In the genomic region with DNA sequence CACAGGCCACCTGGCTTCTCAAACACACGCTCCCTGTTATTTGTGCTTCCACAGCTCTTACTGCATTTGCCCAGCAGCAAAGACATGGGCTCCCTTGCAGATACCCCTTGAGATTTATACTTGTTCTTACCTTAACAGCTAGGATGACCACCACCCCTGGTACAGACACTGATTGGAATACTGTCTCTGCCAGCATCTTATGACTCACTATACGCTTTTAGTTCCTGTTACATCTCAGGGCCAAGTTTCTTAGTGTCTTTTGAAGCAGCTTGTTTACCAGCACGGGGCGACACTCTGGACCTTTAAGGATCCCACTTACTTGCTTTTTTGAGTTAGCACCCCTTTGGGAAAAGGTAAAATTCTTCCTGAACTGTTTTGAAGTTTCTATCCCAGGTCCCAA, we compare ENCODE assay signal across 19 cellular contexts.
A peak's percentile ranks its signal among the peaks of the same experiment; 100 is the strongest.
DNase-seq lines count a peak whose midpoint lies in the region; ATAC-seq and TF ChIP-seq lines count a peak whose summit lies in the region.
"Had no signal": no experiment of that assay in that cellular context is flagged by ENCODE, and none has a peak within 500 bp of the region (broad histone marks: within the 10 kb centered on the region; RNA-seq: fewer than 3 reads in every experiment).

No MANE protein-coding gene starts in this region.

- peak overlapping the region; percentile 75 for H2AFZ ChIP-seq in OCI-LY3 (ENCODE audit: low read depth, low read length)
- H2AFZ ChIP-seq in PC-9: no peak overlapping the region

- TF ChIP-seq POLR2A in uterus (IDR thresholded peaks at IDR 0.05): no peak

- H3K9me2 ChIP-seq in PC-9 (ENCODE audit: insufficient read depth): no peaks in the 10 kb centered on the region

- no peak for TF ChIP-seq CTCF in OCI-LY3 (IDR thresholded peaks at IDR 0.05; ENCODE audit: low read depth, low read length)
- no peak for TF ChIP-seq CTCF in epithelial cell of esophagus (IDR thresholded peaks at IDR 0.05; ENCODE audit: insufficient read depth, low read depth, low read length, missing control alignments)
- no peak for TF ChIP-seq CTCF in mucosa of descending colon (IDR thresholded peaks at IDR 0.05)
- TF ChIP-seq CTCF in PC-9 (conservative IDR thresholded peaks at IDR 0.05): no peak
- no peak for TF ChIP-seq CTCF in uterus (IDR thresholded peaks at IDR 0.05)

- ATAC-seq in HG03159 (IDR thresholded peaks at IDR 0.05; ENCODE audit: unreplicated experiment) (peak; percentile 21), mucosa of descending colon (peak; percentile 66)
- ATAC-seq: CD8-positive, alpha-beta T cell had no signal

- H4K20me1 ChIP-seq in OCI-LY3 (ENCODE audit: insufficient read depth, low read length) (no peaks in the 10 kb centered on the region), PC-9 (ENCODE audit: insufficient read depth) (no peaks in the 10 kb centered on the region)

- H3K79me2 ChIP-seq in OCI-LY3 (ENCODE audit: low read length) (no peaks in the 10 kb centered on the region), PC-9 (ENCODE audit: low read depth) (no peaks in the 10 kb centered on the region)

- no peaks in the 10 kb centered on the region for H3F3A ChIP-seq in PC-9 (ENCODE audit: insufficient read depth, low read depth)

- H3K4me2 ChIP-seq in OCI-LY3 (ENCODE audit: low read length): peak overlapping the region; percentile 42
- H3K4me2 ChIP-seq in PC-9: no peak overlapping the region

- no peak overlapping the region for H3K27ac ChIP-seq in OCI-LY3 (ENCODE audit: low read length)
- no peak overlapping the region for H3K27ac ChIP-seq in PC-9
- H3K27ac ChIP-seq in uterus: no peak overlapping the region

- DNase-seq in epithelial cell of esophagus (ENCODE audit: low read depth) (peak; percentile 19), mucosa of descending colon (no peak), PC-9 (no peak), kidney tubule cell (ENCODE audit: low spot score) (no peak), hepatic stellate cell (ENCODE audit: low spot score) (no peak), uterus (no peak)
- DNase-seq: AML-193; C1 segment of cervical spinal cord; Calu3; CD8-positive, alpha-beta T cell; DMS153; GOT3; KG1; NCI-H1105 treated with DMSO at 0.1 percent for 48 hours; NCI-H2081; NCI-H524 treated with DMSO at 0.1 percent for 48 hours; RPMI8226 had no signal

- intact Hi-C loops in mucosa of descending colon (cut with DNase I, micrococcal nuclease) (no loop called here), PC-9 (cut with micrococcal nuclease; ENCODE audit: unreplicated experiment) (no loop called here), uterus (cut with DNase I; ENCODE audit: low total_unique reads) (no loop called here)

- no peaks in the 10 kb centered on the region for H3K27me3 ChIP-seq in OCI-LY3 (ENCODE audit: low read depth, low read length)
- no peaks in the 10 kb centered on the region for H3K27me3 ChIP-seq in PC-9 (ENCODE audit: insufficient read depth, low read depth)
- no peaks in the 10 kb centered on the region for H3K27me3 ChIP-seq in uterus

- POLR2A ChIA-PET in PC-9 (lab: Charles Lee; ENCODE audit: unreplicated experiment): no interaction called here

- H3K36me3 ChIP-seq in OCI-LY3 (replicated peaks; ENCODE audit: low read depth, low read length) (no peaks in the 10 kb centered on the region), mucosa of descending colon (ENCODE audit: low read depth) (no peaks in the 10 kb centered on the region), PC-9 (ENCODE audit: low read depth) (no peaks in the 10 kb centered on the region), uterus (no peaks in the 10 kb centered on the region)

- no TSS peak for BruUV-seq in PC-9 (replicated peaks; lab: Mats Ljungman, UMichigan)

- H3K9ac ChIP-seq in OCI-LY3 (ENCODE audit: low read length): no peak overlapping the region

- peaks cover 8% of the 10 kb centered on the region for H3K4me1 ChIP-seq in OCI-LY3 (ENCODE audit: low read length)
- peaks cover 5% of the 10 kb centered on the region for H3K4me1 ChIP-seq in mucosa of descending colon (ENCODE audit: low read depth)
- no peaks in the 10 kb centered on the region for H3K4me1 ChIP-seq in PC-9 (replicated peaks; ENCODE audit: insufficient read depth)
- H3K4me1 ChIP-seq in uterus: no peaks in the 10 kb centered on the region

- CTCF ChIA-PET in PC-9 (lab: Charles Lee): no interaction called here

- 0 out of 2 replicates have a peak overlapping the region, but pooled peaks have one; percentile 9 for H3K4me3 ChIP-seq in OCI-LY3 (ENCODE audit: low read length)
- no peak overlapping the region for H3K4me3 ChIP-seq in epithelial cell of esophagus (ENCODE audit: low read length)
- no peak overlapping the region for H3K4me3 ChIP-seq in mucosa of descending colon
- no peak overlapping the region for H3K4me3 ChIP-seq in PC-9
- no peak overlapping the region for H3K4me3 ChIP-seq in uterus

- no peaks in the 10 kb centered on the region for H3K9me3 ChIP-seq in OCI-LY3 (ENCODE audit: insufficient read depth, low read length)
- H3K9me3 ChIP-seq in mucosa of descending colon: no peaks in the 10 kb centered on the region
- no peaks in the 10 kb centered on the region for H3K9me3 ChIP-seq in PC-9 (ENCODE audit: insufficient read depth, low read depth)
- no peaks in the 10 kb centered on the region for H3K9me3 ChIP-seq in uterus
